Comparison of ENCODE assay signal across 30 cellular contexts in genomic region chr13:20709369-20709768, GRCh38. TPM values are rescaled to one million over a fixed set of nuclear protein-coding genes. Genes with fewer than 3 reads are reported as not detected.
DNase-seq lines count a peak whose midpoint lies in the region; ATAC-seq and TF ChIP-seq lines count a peak whose summit lies in the region.
"Had no signal": no experiment of that assay in that cellular context is flagged by ENCODE, and none has a peak within 500 bp of the region (broad histone marks: within the 10 kb centered on the region; RNA-seq: fewer than 3 reads in every experiment).

No MANE protein-coding gene starts in this region.

- H3K36me3 Mint-ChIP-seq in osteocyte (ENCODE audit: unreplicated experiment) = no peaks in the 10 kb centered on the region
- H3K36me3 Mint-ChIP-seq: CD8-positive, alpha-beta memory T cell; WTC11 had no signal

- H3K4me3 ChIP-seq in right atrium auricular region = no peak overlapping the region
- H3K4me3 ChIP-seq in tibial artery = no peak overlapping the region
- H3K4me3 ChIP-seq in ovary = no peak overlapping the region
- H3K4me3 ChIP-seq: HAP-1, MG63, mucosa of descending colon, tibial nerve had no signal

- peak overlapping the region; percentile 79 for H3K27ac Mint-ChIP-seq in osteocyte (ENCODE audit: unreplicated experiment)
- H3K27ac Mint-ChIP-seq: CD8-positive, alpha-beta memory T cell; nephron; WTC11 had no signal

- DNase-seq in right atrium auricular region (ENCODE audit: low spot score) (no peak), cardiac septum (ENCODE audit: low spot score) (no peak), caudate nucleus (lab: John Stamatoyannopoulos, UW) (no peak), osteocyte (ENCODE audit: extremely low spot score, unreplicated experiment) (no peak), tibial artery (no peak), GM03348 (ENCODE audit: low spot score) (no peak), ovary (no peak)
- DNase-seq: activated CD4-positive, alpha-beta T cell treated with anti-CD3 and anti-CD28 coated beads, Interleukin-2, amount 50 U/mL, for 1 hour; activated naive CD4-positive, alpha-beta T cell treated with Interleukin-2 at 50 U/mL for 16 hours; activated T-cell treated with anti-CD3 and anti-CD28 coated beads, Interleukin-2, amount 50 U/mL, for 4 hours; aorta; CD8-positive, alpha-beta memory T cell; DMS 273 treated with DMSO at 0.1 percent for 48 hours; glutamatergic neuron; KBM-7; mucosa of descending colon; NCI-H1105 treated with DMSO at 0.1 percent for 48 hours; NCI-H2029; NCI-H526; NK-92 treated with Interleukin-12 subunit alpha and Interleukin-12 subunit beta, amount 100 ng/mL, for 24 hours; SHP77; stimulated activated CD4-positive, alpha-beta T cell treated with anti-CD3 and anti-CD28 coated beads, Interleukin-15, amount 100 ng/mL, for 24 hours; stimulated activated naive CD4-positive, alpha-beta T cell treated with Interleukin-2 at 50 U/mL for 16 hours had no signal

- intact Hi-C loops in cardiac septum (cut with DNase I) (no loop called here), tibial artery (cut with DNase I; ENCODE audit: low total_unique reads) (loop anchor here (5.0 to 10.0 kb wide), 2 partner anchors 63 to 215 kb away; partner anchors contain the start of gene EEF1AKMT1), ovary (cut with DNase I) (loop anchor here in 2 of 4 donors (10.0 kb wide), 2 partner anchors 125 to 215 kb away; no protein-coding TSS in a partner anchor)

- H3K36me3 ChIP-seq in right atrium auricular region = no peaks in the 10 kb centered on the region
- H3K36me3 ChIP-seq in tibial artery = no peaks in the 10 kb centered on the region
- H3K36me3 ChIP-seq in ovary = no peaks in the 10 kb centered on the region
- H3K36me3 ChIP-seq: HAP-1, MG63, tibial nerve had no signal

- H3K9me3 Mint-ChIP-seq in osteocyte (ENCODE audit: unreplicated experiment) = no peaks in the 10 kb centered on the region
- H3K9me3 Mint-ChIP-seq: activated T-cell treated with anti-CD3 and anti-CD28 coated beads, Interleukin-2, amount 50 U/mL, for 4 hours; CD8-positive, alpha-beta memory T cell; nephron; WTC11 had no signal

- no peak for TF ChIP-seq EP300 in ovary (IDR thresholded peaks at IDR 0.05)

- H3K4me1 ChIP-seq in right atrium auricular region (peaks cover 0 to 26% of the 10 kb centered on the region in 2 donors), tibial artery (peaks cover 0 to 44% (median 21%) of the 10 kb centered on the region in 4 donors), ovary (ENCODE audit: insufficient read depth) (peaks cover 9% of the 10 kb centered on the region)
- H3K4me1 ChIP-seq: parathyroid adenoma had no signal

- TF ChIP-seq CTCF in right atrium auricular region (IDR thresholded peaks at IDR 0.05) (no peak), osteocyte (IDR thresholded peaks at IDR 0.05) (no peak), tibial artery (IDR thresholded peaks at IDR 0.05) (no peak), ovary (IDR thresholded peaks at IDR 0.05) (no peak)

- H3K9me3 ChIP-seq in right atrium auricular region (no peaks in the 10 kb centered on the region), tibial artery (no peaks in the 10 kb centered on the region), ovary (no peaks in the 10 kb centered on the region)
- H3K9me3 ChIP-seq: HAP-1, MG63, mucosa of descending colon, tibial nerve had no signal

- ATAC-seq in GM18861 (IDR thresholded peaks at IDR 0.05; ENCODE audit: unreplicated experiment) = no peak
- ATAC-seq: activated T-cell treated with anti-CD3 and anti-CD28 coated beads, Interleukin-2, amount 50 U/mL, for 4 hours; mucosa of descending colon; WTC11 had no signal

- no peaks in the 10 kb centered on the region for H3K27me3 ChIP-seq in right atrium auricular region
- no peaks in the 10 kb centered on the region for H3K27me3 ChIP-seq in tibial artery
- H3K27me3 ChIP-seq in ovary = no peaks in the 10 kb centered on the region
- H3K27me3 ChIP-seq: MG63, tibial nerve had no signal

- peaks cover 49% of the 10 kb centered on the region for H3K4me1 Mint-ChIP-seq in osteocyte (ENCODE audit: unreplicated experiment)

- 88 to 91% (median 89%) methylated on average over 8 of the region's 8 CpGs for WGBS in ovary, 3 donors

- peak overlapping the region; percentile 29 to 58 for H3K27ac ChIP-seq in right atrium auricular region
- peak overlapping the region; percentile 80 for H3K27ac ChIP-seq in caudate nucleus (ENCODE audit: low read depth, low read length)
- H3K27ac ChIP-seq in tibial artery = peak overlapping the region; percentile 44 to 45
- H3K27ac ChIP-seq in ovary = no peak overlapping the region
- H3K27ac ChIP-seq: parathyroid adenoma had no signal

- TF ChIP-seq POLR2A in ovary (IDR thresholded peaks at IDR 0.05) = no peak

- H3K4me3 Mint-ChIP-seq in osteocyte (ENCODE audit: unreplicated experiment) = no peak overlapping the region
- H3K4me3 Mint-ChIP-seq: activated T-cell treated with anti-CD3 and anti-CD28 coated beads, Interleukin-2, amount 50 U/mL, for 4 hours; CD8-positive, alpha-beta memory T cell; nephron; WTC11 had no signal

- H3K27me3 Mint-ChIP-seq in osteocyte (ENCODE audit: unreplicated experiment) = no peaks in the 10 kb centered on the region

RNA-seq across cellular contexts. Expression of gene IL17D, which starts 5.9 kb away (rescaled TPM):
- 1 to 10 TPM; 1.9 to 2.5 TPM for total RNA-seq in right atrium auricular region
- 2.4 TPM for total RNA-seq in cardiac septum
- 8.6 and 10.7 TPM in 2 replicates for total RNA-seq in osteocyte
- 10 to 100 TPM in 1 of 7 donors, 1 to 10 TPM in 6; 1.7 to 12.6 (median 8.2) TPM for total RNA-seq in ovary
- 1 to 10 TPM; 3.3 to 3.7 TPM for polyA plus RNA-seq in ovary

Comparison
In these comparisons a context has a peak if more than half of its experiments do, and no peak if none do; other contexts are left out.
1. H3K27ac ChIP-seq: peak in right atrium auricular region (2 of 2), caudate nucleus (single experiment) and tibial artery (2 of 2); none in ovary (0 of 2).